ENCODE assay signal across 8 cellular contexts in the genomic region with DNA sequence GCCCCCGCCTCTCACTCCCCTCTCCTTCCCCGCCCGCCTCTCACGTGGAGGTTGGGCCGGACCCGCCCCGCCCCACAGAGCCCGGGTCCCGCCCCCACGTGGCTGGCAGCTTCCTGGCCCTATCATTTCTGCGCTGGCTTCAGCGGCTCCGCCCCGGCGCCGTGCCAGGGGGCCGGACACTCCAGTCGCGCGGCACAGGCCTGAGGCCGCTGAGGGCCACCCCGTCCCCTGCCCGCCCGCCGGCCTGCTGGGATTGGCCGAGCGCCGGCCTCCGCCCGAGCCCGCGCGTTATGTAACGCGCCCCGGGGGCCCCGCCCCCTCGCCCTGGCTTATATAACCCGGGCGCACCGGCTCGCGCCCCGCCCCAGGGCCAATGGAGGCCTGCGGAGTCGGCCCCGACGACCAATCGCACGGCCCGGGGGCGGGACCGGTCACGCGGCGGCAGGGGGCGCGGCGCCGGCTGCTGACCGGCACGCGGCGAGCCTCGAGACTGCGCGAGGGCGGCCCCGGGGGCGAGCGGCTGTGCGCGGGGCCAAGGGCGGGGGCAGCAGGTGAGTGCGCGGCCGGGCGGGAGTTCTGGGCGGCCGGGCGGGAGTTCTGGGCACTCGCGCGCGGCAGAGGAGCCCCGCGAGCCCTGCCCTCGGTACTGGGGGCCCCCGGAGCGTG. TPM values are rescaled to one million over a fixed set of nuclear protein-coding genes. Genes with fewer than 3 reads are reported as not detected.
DNase-seq lines count a peak whose midpoint lies in the region; ATAC-seq and TF ChIP-seq lines count a peak whose summit lies in the region.

PER3 (plus strand) TSS at position 466 of the 666 bp plus-strand sequence. CDS start 587 bp downstream, outside the sequence.

- peaks cover 12 to 23% (median 16%) of the 10 kb centered on the region in 3 donors for H3K4me1 Mint-ChIP-seq in IgD-negative memory B cell

- no peak for TF ChIP-seq CTCF in esophagus squamous epithelium (IDR thresholded peaks at IDR 0.05)

- H3K36me3 ChIP-seq in esophagus squamous epithelium: peaks cover 0 to 62% (median 0%) of the 10 kb centered on the region in 3 donors

- H3K4me3 ChIP-seq in esophagus squamous epithelium: peak within 1 kb of the TSS; percentile 52 to 86 (median 68)

- TF ChIP-seq POLR2A in esophagus squamous epithelium (IDR thresholded peaks at IDR 0.05): peak in 2 of 4 donors; percentile 23 to 56

- ATAC-seq in GM21576 (IDR thresholded peaks at IDR 0.05; ENCODE audit: unreplicated experiment): peak; percentile 81

- intact Hi-C loops in esophagus squamous epithelium (cut with DNase I): no loop called here

- peak within 1 kb of the TSS; percentile 88 to 97 (median 96) for H3K27ac ChIP-seq in esophagus squamous epithelium

- H3K4me1 ChIP-seq in esophagus squamous epithelium: peaks cover 10 to 63% (median 32%) of the 10 kb centered on the region in 3 donors

- DNase-seq in DMS153 (lab: John Stamatoyannopoulos, UW) (peak; percentile 99), activated T-helper 1 cell treated with Interleukin-2 at 50 U/mL for 16 hours (ENCODE audit: low read depth) (peak; percentile 85), esophagus squamous epithelium (lab: John Stamatoyannopoulos, UW) (peak; percentile 76), myocyte (ENCODE audit: low read depth) (peak; percentile 97)
- peak; percentile 77 for DNase-seq in stimulated activated CD8-positive, alpha-beta memory T cell treated with anti-CD3 and anti-CD28 coated beads, Interleukin-7, amount 100 ng/mL, for 24 hours (ENCODE audit: low read depth)

- peaks cover 3% of the 10 kb centered on the region for H3K27me3 Mint-ChIP-seq in IgD-negative memory B cell

- H3K9me3 ChIP-seq in esophagus squamous epithelium: no peaks in the 10 kb centered on the region

- no peaks in the 10 kb centered on the region for H3K9me3 Mint-ChIP-seq in IgD-negative memory B cell

- no CpG with 5 or more reads among the region's 90 CpGs for WGBS in esophagus squamous epithelium, 2 donors

- peak within 1 kb of the TSS; percentile 84 to 88 (median 85) for H3K27ac Mint-ChIP-seq in IgD-negative memory B cell

- H3K27me3 ChIP-seq in esophagus squamous epithelium: no peaks in the 10 kb centered on the region

- peak within 1 kb of the TSS; percentile 79 to 91 (median 82) for H3K4me3 Mint-ChIP-seq in IgD-negative memory B cell

- H3K36me3 Mint-ChIP-seq in IgD-negative memory B cell: peaks cover 3% of the 10 kb centered on the region

TF ChIP-seq in PFSK-1, 5 proteins besides CTCF, POLR2A, EP300 and RAD21:
- TF ChIP-seq FOXP2 (optimal IDR thresholded peaks at IDR 0.05; ENCODE audit: borderline replicate concordance, extremely low read depth, extremely low read length, insufficient read depth) (peak; percentile 5), SIN3A (IDR thresholded peaks at IDR 0.05; ENCODE audit: borderline replicate concordance, insufficient read depth, low read length) (no peak)

RNA-seq across cellular contexts. Expression of gene PER3, which starts in this region (rescaled TPM):
- 1.4 TPM for polyA plus RNA-seq in IgD-negative memory B cell
- polyA plus RNA-seq in PFSK-1 (2012; ENCODE audit: insufficient read length, low read depth): 4.9 TPM
- 10 to 100 TPM in 2 of 4 donors, 1 to 10 TPM in 2; 6.7 to 21.0 (median 8.9) TPM for total RNA-seq in esophagus squamous epithelium
- 7.2 and 9.0 TPM in 2 replicates for total RNA-seq in myocyte
- polyA plus RNA-seq in myocyte (2012): 7.2 TPM

Comparison
In these comparisons a context has a peak if more than half of its experiments do, and no peak if none do; other contexts are left out.
1. Peak in every context shown above with its lines: DNase-seq, ATAC-seq, H3K4me3 ChIP-seq and H3K27ac ChIP-seq.